ENCODE assay signal across 8 cellular contexts in the genomic region with DNA sequence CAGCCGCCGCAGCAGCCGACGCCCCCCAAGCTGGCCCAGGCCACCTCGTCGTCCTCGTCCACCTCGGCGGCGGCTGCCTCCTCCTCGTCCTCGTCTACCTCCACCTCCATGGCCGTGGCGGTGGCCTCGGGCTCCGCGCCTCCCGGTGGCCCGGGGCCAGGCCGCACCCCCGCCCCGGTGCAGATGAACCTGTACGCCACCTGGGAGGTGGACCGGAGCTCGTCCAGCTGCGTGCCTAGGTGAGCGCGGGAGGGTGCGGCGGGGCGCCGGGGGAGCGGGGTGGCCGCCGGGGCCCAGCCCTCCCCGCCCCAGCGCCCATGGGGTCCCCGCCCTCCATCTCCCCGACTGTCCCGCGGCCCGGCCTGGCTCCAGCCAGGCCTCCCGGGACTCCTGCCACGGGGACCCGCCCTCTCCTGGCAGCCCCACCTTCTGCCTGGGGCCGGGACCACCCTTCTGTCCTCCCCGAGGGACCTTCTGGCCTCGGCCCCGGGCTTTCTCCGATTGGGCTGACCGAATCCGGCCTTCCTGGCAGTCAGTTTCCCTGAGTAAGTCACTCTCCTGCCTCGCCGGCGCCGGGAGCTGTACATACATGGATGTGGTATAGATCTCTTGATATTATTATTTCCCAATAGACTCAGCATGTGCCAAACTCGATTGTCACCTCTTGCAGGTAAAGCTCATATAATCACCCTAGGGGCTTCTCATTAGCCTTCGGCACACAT. TPM values are rescaled to one million over a fixed set of nuclear protein-coding genes. Genes with fewer than 3 reads are reported as not detected.
DNase-seq lines count a peak whose midpoint lies in the region; ATAC-seq and TF ChIP-seq lines count a peak whose summit lies in the region.

No MANE protein-coding gene starts in this region.

- peak overlapping the region; percentile 90 for H3K4me3 Mint-ChIP-seq in stimulated activated effector memory CD8-positive, alpha-beta T cell treated with anti-CD3 and anti-CD28 coated beads, Interleukin-12 subunit alpha, Interleukin-12 subunit beta, amount 100 ng/mL, for 72 hours

- H3K4me2 ChIP-seq in PC-3 (ENCODE audit: low read length) = peak overlapping the region; percentile 85

- no peaks in the 10 kb centered on the region for H3K27me3 ChIP-seq in H7 (ENCODE audit: control insufficient read depth, insufficient read depth, low read length)
- no peaks in the 10 kb centered on the region for H3K27me3 ChIP-seq in PC-3 (ENCODE audit: low read length)
- H3K27me3 ChIP-seq in kidney epithelial cell (ENCODE audit: control insufficient read depth, insufficient read depth, low read length) = no peaks in the 10 kb centered on the region

- intact Hi-C loops in PC-3 (cut with micrococcal nuclease) = loop anchor here (2.0 to 5.0 kb wide), 2 partner anchors 42 to 64 kb away; no protein-coding TSS in a partner anchor

- POLR2A ChIA-PET in PC-3 (lab: Charles Lee; ENCODE audit: unreplicated experiment) = interaction anchor here (0.6 kb wide), 2 partner anchors 42 to 170 kb away, joined by 3 to 10 read pairs; no protein-coding TSS in a partner anchor

- H3K36me3 ChIP-seq in H7 (replicated peaks; ENCODE audit: control insufficient read depth, insufficient read depth, low read length) (peaks cover 23% of the 10 kb centered on the region), PC-3 (ENCODE audit: low read depth, low read length) (peaks cover 35% of the 10 kb centered on the region), kidney epithelial cell (ENCODE audit: control insufficient read depth, insufficient read depth, low read length) (peaks cover 4% of the 10 kb centered on the region)

- H3K9ac ChIP-seq in PC-3 (ENCODE audit: low read length) = peak overlapping the region; percentile 39; the same call in 1 of the 2 replicates

- H3K9me3 ChIP-seq in PC-3 (ENCODE audit: low read length) = no peaks in the 10 kb centered on the region

- H3K4me1 Mint-ChIP-seq in stimulated activated effector memory CD8-positive, alpha-beta T cell treated with anti-CD3 and anti-CD28 coated beads, Interleukin-12 subunit alpha, Interleukin-12 subunit beta, amount 100 ng/mL, for 72 hours = peaks cover 62% of the 10 kb centered on the region

- H3K9me2 ChIP-seq in PC-3 (replicated peaks; ENCODE audit: low read length) = no peaks in the 10 kb centered on the region

- DNase-seq in EH (ENCODE audit: low read depth) (peak; percentile 55), H7 (peak; percentile 88), PC-3 (peak; percentile 47), caudate nucleus (lab: John Stamatoyannopoulos, UW) (peak in 14 of 61 donors; percentile 5 to 51 (median 32)), kidney epithelial cell (ENCODE audit: low read depth) (no peak)
- peak in 1 of 2 donors; percentile 65 for DNase-seq in stimulated activated effector memory CD8-positive, alpha-beta T cell treated with anti-CD3 and anti-CD28 coated beads, Interleukin-12 subunit alpha, Interleukin-12 subunit beta, amount 100 ng/mL, for 72 hours (ENCODE audit: low spot score in 2 of 2)

- BruUV-seq in PC-3 (replicated peaks; lab: Mats Ljungman, UMichigan) = no TSS peak

- no peaks in the 10 kb centered on the region for H4K20me1 ChIP-seq in PC-3 (ENCODE audit: low read length)

- H3F3A ChIP-seq in PC-3 (ENCODE audit: low read length, unreplicated experiment) = peaks cover 11% of the 10 kb centered on the region

- peaks cover 81% of the 10 kb centered on the region for H3K36me3 Mint-ChIP-seq in stimulated activated effector memory CD8-positive, alpha-beta T cell treated with anti-CD3 and anti-CD28 coated beads, Interleukin-12 subunit alpha, Interleukin-12 subunit beta, amount 100 ng/mL, for 72 hours

- H2AFZ ChIP-seq in PC-3 (ENCODE audit: low read length) = peak overlapping the region; percentile 63

- H3K79me2 ChIP-seq in PC-3 (ENCODE audit: low read length) = peaks cover 39% of the 10 kb centered on the region

- ATAC-seq in PC-3 = peak; percentile 32
- peak; percentile 12 for ATAC-seq in stimulated activated effector memory CD8-positive, alpha-beta T cell treated with anti-CD3 and anti-CD28 coated beads, Interleukin-12 subunit alpha, Interleukin-12 subunit beta, amount 100 ng/mL, for 72 hours
- ATAC-seq in HG02938 (IDR thresholded peaks at IDR 0.05; ENCODE audit: unreplicated experiment) = no peak
- ATAC-seq in GM21526 (IDR thresholded peaks at IDR 0.05; ENCODE audit: low FRiP score, unreplicated experiment) = no peak

- no peak for TF ChIP-seq CTCF in PC-3 (conservative IDR thresholded peaks at IDR 0.05; ENCODE audit: low read depth, low read length)
- TF ChIP-seq CTCF in kidney epithelial cell (IDR thresholded peaks at IDR 0.05; ENCODE audit: insufficient read depth, low read length, poor library complexity, severe bottlenecking) = no peak

- no peak overlapping the region for H3K27ac ChIP-seq in PC-3 (ENCODE audit: low read length)
- H3K27ac ChIP-seq in caudate nucleus (ENCODE audit: low read depth, low read length) = peak overlapping the region; percentile 81

- no peaks in the 10 kb centered on the region for H3K9me3 Mint-ChIP-seq in stimulated activated effector memory CD8-positive, alpha-beta T cell treated with anti-CD3 and anti-CD28 coated beads, Interleukin-12 subunit alpha, Interleukin-12 subunit beta, amount 100 ng/mL, for 72 hours

- CTCF ChIA-PET in PC-3 (lab: Charles Lee) = no interaction called here

- H3K4me1 ChIP-seq in PC-3 (ENCODE audit: insufficient read depth, low read length) = peaks cover 25% of the 10 kb centered on the region

- peak overlapping the region; percentile 96 for H3K27ac Mint-ChIP-seq in stimulated activated effector memory CD8-positive, alpha-beta T cell treated with anti-CD3 and anti-CD28 coated beads, Interleukin-12 subunit alpha, Interleukin-12 subunit beta, amount 100 ng/mL, for 72 hours

- H3K4me3 ChIP-seq in H7 (ENCODE audit: insufficient read depth, low read depth, low read length) (peak overlapping the region; percentile 73), PC-3 (ENCODE audit: low read length) (peak overlapping the region; percentile 83), kidney epithelial cell (ENCODE audit: low read depth, low read length) (peak overlapping the region; percentile 79)

RNA-seq across cellular contexts. Expression of gene PACS1, which starts 0.7 kb away (rescaled TPM):
- 16.2 and 20.1 TPM in 2 replicates for total RNA-seq in H7 (2014; rRNA removed; shearing (Covaris generic))
- 28.7 and 31.5 TPM in 2 replicates for total RNA-seq in PC-3 (2014; rRNA removed)
- 29.4 and 35.4 TPM in 2 replicates for total RNA-seq in kidney epithelial cell

RNA-seq across cellular contexts. Expression of gene SF3B2, which starts 18.6 kb away (rescaled TPM):
- total RNA-seq in H7 (2014; rRNA removed; shearing (Covaris generic)) = 194 and 221 TPM in 2 replicates
- 241 and 318 TPM in 2 replicates for total RNA-seq in PC-3 (2014; rRNA removed)
- total RNA-seq in kidney epithelial cell = 181 and 211 TPM in 2 replicates

RNA-seq across cellular contexts. Expression of gene GAL3ST3, which starts 21.8 kb away (rescaled TPM):
- total RNA-seq in H7 (2014; rRNA removed; shearing (Covaris generic)) = 21.7 and 23.1 TPM in 2 replicates
- total RNA-seq in PC-3 (2014; rRNA removed) (not detected in 2 replicates), kidney epithelial cell (0.96 and 4.4 TPM in 2 replicates)

RNA-seq across cellular contexts. Expression of gene CATSPER1, which starts 44.5 kb away (rescaled TPM):
- total RNA-seq in H7 (2014; rRNA removed; shearing (Covaris generic)) = not detected in 2 replicates
- total RNA-seq in PC-3 (2014; rRNA removed) = 0.17 and 1.1 TPM in 2 replicates
- total RNA-seq in kidney epithelial cell = 0.29 TPM in 1 of 2 replicates, not detected in the other

RNA-seq across cellular contexts. Expression of gene CST6, which starts 59.0 kb away (rescaled TPM):
- total RNA-seq in H7 (2014; rRNA removed; shearing (Covaris generic)) = 0.48 TPM in 1 of 2 replicates, not detected in the other
- total RNA-seq in PC-3 (2014; rRNA removed) (74.5 and 84.2 TPM in 2 replicates), kidney epithelial cell (59.8 and 61.3 TPM in 2 replicates)

Comparison
In these comparisons a context has a peak if more than half of its experiments do, and no peak if none do; other contexts are left out.
1. ATAC-seq: peak in PC-3 (single experiment) and stimulated activated effector memory CD8-positive, alpha-beta T cell treated with anti-CD3 and anti-CD28 coated beads, Interleukin-12 subunit alpha, Interleukin-12 subunit beta, amount 100 ng/mL, for 72 hours (single experiment); none in HG02938 (single experiment) and GM21526 (single experiment).
2. Peak in every context shown above with its lines, with median percentiles within 50 percentile points of each other: H3K4me3 ChIP-seq.